1 cellular context compared by ENCODE assay signal in genomic region chr10:119416855-119417254, GRCh38.
TF ChIP-seq lines count a peak whose summit lies in the region.

No MANE protein-coding gene starts in this region.

TF ChIP-seq in HepG2, 621 proteins besides CTCF, POLR2A, EP300 and RAD21 (continued from another document and continues in another):
- TF ChIP-seq NFE2L1 (CRISPR knock-in tag; IDR thresholded peaks at IDR 0.05; ENCODE audit: borderline replicate concordance) (no peak), SKIL (CRISPR knock-in tag; IDR thresholded peaks at IDR 0.05; ENCODE audit: borderline replicate concordance) (no peak), ZKSCAN8 (CRISPR knock-in tag; IDR thresholded peaks at IDR 0.05; ENCODE audit: borderline replicate concordance) (no peak), SNAPC4 (CRISPR knock-in tag; IDR thresholded peaks at IDR 0.05) (no peak), ZNF558 (CRISPR knock-in tag; IDR thresholded peaks at IDR 0.05; ENCODE audit: borderline replicate concordance) (no peak), ZUFSP (CRISPR knock-in tag; IDR thresholded peaks at IDR 0.05; ENCODE audit: borderline replicate concordance) (no peak), THAP11 (CRISPR knock-in tag; IDR thresholded peaks at IDR 0.05) (peak; percentile 49; the same call in 1 of the 2 replicates), YY1 (IDR thresholded peaks at IDR 0.05; ENCODE audit: insufficient read depth, insufficient replicate concordance, low read depth, low read length) (peak; percentile 22), SPEN (CRISPR knock-in tag; IDR thresholded peaks at IDR 0.05; ENCODE audit: low read depth) (peak; percentile 34; the same call in 1 of the 2 replicates), GLI4 (CRISPR knock-in tag; IDR thresholded peaks at IDR 0.05; ENCODE audit: borderline replicate concordance) (no peak), ZNF772 (CRISPR knock-in tag; IDR thresholded peaks at IDR 0.05) (no peak), LCORL (IDR thresholded peaks at IDR 0.05) (no peak), LCORL (CRISPR knock-in tag; IDR thresholded peaks at IDR 0.05) (no peak), ARID2 (CRISPR knock-in tag; IDR thresholded peaks at IDR 0.05; ENCODE audit: borderline replicate concordance) (no peak), BCL6 (CRISPR knock-in tag; IDR thresholded peaks at IDR 0.05) (no peak), REL (CRISPR knock-in tag; conservative IDR thresholded peaks at IDR 0.05) (no peak), NCOA2 (CRISPR knock-in tag; IDR thresholded peaks at IDR 0.05) (no peak), ZNF274 (CRISPR knock-in tag; IDR thresholded peaks at IDR 0.05) (no peak), IKZF4 (CRISPR knock-in tag; IDR thresholded peaks at IDR 0.05; ENCODE audit: borderline replicate concordance, low read depth, not compliant biosample characterization) (no peak), SIN3A (IDR thresholded peaks at IDR 0.05; ENCODE audit: borderline replicate concordance, low read depth, low read length) (no peak), MAFK (conservative IDR thresholded peaks at IDR 0.05 in 1 of 2, IDR thresholded peaks at IDR 0.05 in 1 of 2; ENCODE audit: low read length in 2 of 2) (no peak), TRIM24 (CRISPR knock-in tag; IDR thresholded peaks at IDR 0.05) (no peak), AGO2 (optimal IDR thresholded peaks at IDR 0.05; ENCODE audit: low read depth, low read length) (no peak), LBX2 (CRISPR knock-in tag; IDR thresholded peaks at IDR 0.05; ENCODE audit: borderline replicate concordance) (no peak), RXRB (CRISPR knock-in tag; IDR thresholded peaks at IDR 0.05; ENCODE audit: borderline replicate concordance) (no peak), BORCS8-MEF2B (CRISPR knock-in tag; IDR thresholded peaks at IDR 0.05) (peak; percentile 56; the same call in 1 of the 2 replicates), ZNF7 (CRISPR knock-in tag; IDR thresholded peaks at IDR 0.05) (no peak), ZNF34 (CRISPR knock-in tag; IDR thresholded peaks at IDR 0.05; ENCODE audit: borderline replicate concordance) (no peak), MXI1 (IDR thresholded peaks at IDR 0.05; ENCODE audit: borderline replicate concordance, low read depth, low read length) (no peak), ZNF556 (CRISPR knock-in tag; IDR thresholded peaks at IDR 0.05; ENCODE audit: borderline replicate concordance) (no peak), NR2F6 (IDR thresholded peaks at IDR 0.05) (no peak), NR2F6 (CRISPR knock-in tag; IDR thresholded peaks at IDR 0.05) (no peak), ZNF777 (CRISPR knock-in tag; IDR thresholded peaks at IDR 0.05) (no peak), CCAR2 (optimal IDR thresholded peaks at IDR 0.05; ENCODE audit: low read depth, low read length) (no peak), ZNF329 (CRISPR knock-in tag; IDR thresholded peaks at IDR 0.05; ENCODE audit: low read depth) (0 out of 2 replicates have a peak, but pooled peaks have one; percentile 35), CBFB (CRISPR knock-in tag; IDR thresholded peaks at IDR 0.05) (no peak), IKZF1 (IDR thresholded peaks at IDR 0.05) (no peak), SAP130 (CRISPR knock-in tag; IDR thresholded peaks at IDR 0.05; ENCODE audit: low read depth) (0 out of 2 replicates have a peak, but pooled peaks have one; percentile 24), SNAI1 (CRISPR knock-in tag; IDR thresholded peaks at IDR 0.05; ENCODE audit: borderline replicate concordance) (no peak), ZNF546 (CRISPR knock-in tag; conservative IDR thresholded peaks at IDR 0.05) (no peak), ZFX (CRISPR knock-in tag; IDR thresholded peaks at IDR 0.05; ENCODE audit: low read depth) (peak; percentile 44; the same call in 1 of the 2 replicates), CBX5 (CRISPR knock-in tag; IDR thresholded peaks at IDR 0.05; ENCODE audit: borderline replicate concordance) (no peak), ATF2 (CRISPR knock-in tag; IDR thresholded peaks at IDR 0.05) (0 out of 2 replicates have a peak, but pooled peaks have one; percentile 18), HINFP (CRISPR knock-in tag; IDR thresholded peaks at IDR 0.05; ENCODE audit: low read depth) (no peak), MED1 (CRISPR knock-in tag; IDR thresholded peaks at IDR 0.05) (0 out of 2 replicates have a peak, but pooled peaks have one; percentile 49), ZNF660 (CRISPR knock-in tag; IDR thresholded peaks at IDR 0.05; ENCODE audit: borderline replicate concordance, low read depth) (no peak)
- TF ChIP-seq, protein P1, sequence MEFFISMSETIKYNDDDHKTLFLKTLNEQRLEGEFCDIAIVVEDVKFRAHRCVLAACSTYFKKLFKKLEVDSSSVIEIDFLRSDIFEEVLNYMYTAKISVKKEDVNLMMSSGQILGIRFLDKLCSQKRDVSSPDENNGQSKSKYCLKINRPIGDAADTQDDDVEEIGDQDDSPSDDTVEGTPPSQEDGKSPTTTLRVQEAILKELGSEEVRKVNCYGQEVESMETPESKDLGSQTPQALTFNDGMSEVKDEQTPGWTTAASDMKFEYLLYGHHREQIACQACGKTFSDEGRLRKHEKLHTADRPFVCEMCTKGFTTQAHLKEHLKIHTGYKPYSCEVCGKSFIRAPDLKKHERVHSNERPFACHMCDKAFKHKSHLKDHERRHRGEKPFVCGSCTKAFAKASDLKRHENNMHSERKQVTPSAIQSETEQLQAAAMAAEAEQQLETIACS (CRISPR knock-in tag; IDR thresholded peaks at IDR 0.05): no peak
- TF ChIP-seq, protein P2, sequence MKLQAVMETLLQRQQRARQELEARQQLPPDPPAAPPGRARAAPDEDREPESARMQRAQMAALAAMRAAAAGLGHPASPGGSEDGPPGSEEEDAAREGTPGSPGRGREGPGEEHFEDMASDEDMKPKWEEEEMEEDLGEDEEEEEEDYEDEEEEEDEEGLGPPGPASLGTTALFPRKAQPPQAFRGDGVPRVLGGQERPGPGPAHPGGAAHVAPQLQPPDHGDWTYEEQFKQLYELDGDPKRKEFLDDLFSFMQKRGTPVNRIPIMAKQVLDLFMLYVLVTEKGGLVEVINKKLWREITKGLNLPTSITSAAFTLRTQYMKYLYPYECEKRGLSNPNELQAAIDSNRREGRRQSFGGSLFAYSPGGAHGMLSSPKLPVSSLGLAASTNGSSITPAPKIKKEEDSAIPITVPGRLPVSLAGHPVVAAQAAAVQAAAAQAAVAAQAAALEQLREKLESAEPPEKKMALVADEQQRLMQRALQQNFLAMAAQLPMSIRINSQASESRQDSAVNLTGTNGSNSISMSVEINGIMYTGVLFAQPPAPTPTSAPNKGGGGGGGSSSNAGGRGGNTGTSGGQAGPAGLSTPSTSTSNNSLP (IDR thresholded peaks at IDR 0.05; ENCODE audit: low read depth, low read length): no peak
- TF ChIP-seq, protein P3, sequence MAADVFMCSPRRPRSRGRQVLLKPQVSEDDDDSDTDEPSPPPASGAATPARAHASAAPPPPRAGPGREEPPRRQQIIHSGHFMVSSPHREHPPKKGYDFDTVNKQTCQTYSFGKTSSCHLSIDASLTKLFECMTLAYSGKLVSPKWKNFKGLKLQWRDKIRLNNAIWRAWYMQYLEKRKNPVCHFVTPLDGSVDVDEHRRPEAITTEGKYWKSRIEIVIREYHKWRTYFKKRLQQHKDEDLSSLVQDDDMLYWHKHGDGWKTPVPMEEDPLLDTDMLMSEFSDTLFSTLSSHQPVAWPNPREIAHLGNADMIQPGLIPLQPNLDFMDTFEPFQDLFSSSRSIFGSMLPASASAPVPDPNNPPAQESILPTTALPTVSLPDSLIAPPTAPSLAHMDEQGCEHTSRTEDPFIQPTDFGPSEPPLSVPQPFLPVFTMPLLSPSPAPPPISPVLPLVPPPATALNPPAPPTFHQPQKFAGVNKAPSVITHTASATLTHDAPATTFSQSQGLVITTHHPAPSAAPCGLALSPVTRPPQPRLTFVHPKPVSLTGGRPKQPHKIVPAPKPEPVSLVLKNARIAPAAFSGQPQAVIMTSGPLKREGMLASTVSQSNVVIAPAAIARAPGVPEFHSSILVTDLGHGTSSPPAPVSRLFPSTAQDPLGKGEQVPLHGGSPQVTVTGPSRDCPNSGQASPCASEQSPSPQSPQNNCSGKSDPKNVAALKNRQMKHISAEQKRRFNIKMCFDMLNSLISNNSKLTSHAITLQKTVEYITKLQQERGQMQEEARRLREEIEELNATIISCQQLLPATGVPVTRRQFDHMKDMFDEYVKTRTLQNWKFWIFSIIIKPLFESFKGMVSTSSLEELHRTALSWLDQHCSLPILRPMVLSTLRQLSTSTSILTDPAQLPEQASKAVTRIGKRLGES (CRISPR knock-in tag; IDR thresholded peaks at IDR 0.05; ENCODE audit: borderline replicate concordance): no peak
